ENCODE assay signal across 8 cellular contexts in genomic region chr1:116910379-116911165, GRCh38. TPM values are rescaled to one million over a fixed set of nuclear protein-coding genes. Genes with fewer than 3 reads are reported as not detected.
DNase-seq lines count a peak whose midpoint lies in the region; ATAC-seq and TF ChIP-seq lines count a peak whose summit lies in the region.

No MANE protein-coding gene starts in this region.

- ATAC-seq in Right ventricle myocardium superior (ENCODE audit: poor library complexity): peak; percentile 33

- H3K4me1 Mint-ChIP-seq in activated T-helper 2 cell treated with anti-CD3 and anti-CD28 coated beads, Interferon-gamma antibody, Interleukin-2, Interleukin-4, amounts not matched to agents 10 μg/mL and 5 μg/mL and 100 μg/mL, durations not matched to agents 14 hours and 24 hours and 36 hours (ENCODE audit: low read depth): peaks cover 3% of the 10 kb centered on the region

- H3K4me3 Mint-ChIP-seq in activated T-helper 2 cell treated with anti-CD3 and anti-CD28 coated beads, Interferon-gamma antibody, Interleukin-2, Interleukin-4, amounts not matched to agents 10 μg/mL and 5 μg/mL and 100 μg/mL, durations not matched to agents 14 hours and 24 hours and 36 hours (ENCODE audit: low read depth): no peak overlapping the region

- peak overlapping the region; percentile 5 for H3K27ac Mint-ChIP-seq in activated T-helper 2 cell treated with anti-CD3 and anti-CD28 coated beads, Interferon-gamma antibody, Interleukin-2, Interleukin-4, amounts not matched to agents 10 μg/mL and 5 μg/mL and 100 μg/mL, durations not matched to agents 14 hours and 24 hours and 36 hours

- DNase-seq in ELF-1 (ENCODE audit: low read depth, low spot score) (peak; percentile 50), NCI-H2171 (lab: John Stamatoyannopoulos, UW) (peak; percentile 23), Right ventricle myocardium superior (peak; percentile 58), retinal pigment epithelial cell (ENCODE audit: low read depth) (no peak), NCI-H128 (lab: John Stamatoyannopoulos, UW; ENCODE audit: unreplicated experiment) (no peak), RPMI8226 (no peak), A172 (ENCODE audit: low spot score) (no peak)
- DNase-seq in activated T-helper 2 cell treated with anti-CD3 and anti-CD28 coated beads, Interferon-gamma antibody, Interleukin-2, Interleukin-4, amounts not matched to agents 10 μg/mL and 5 μg/mL and 100 μg/mL, durations not matched to agents 14 hours and 24 hours and 36 hours (ENCODE audit: low spot score): peak; percentile 14

- peak overlapping the region; percentile 64 for H3K4me3 ChIP-seq in retinal pigment epithelial cell (ENCODE audit: low read length)

- intact Hi-C loops in activated T-helper 2 cell treated with anti-CD3 and anti-CD28 coated beads, Interferon-gamma antibody, Interleukin-2, Interleukin-4, amounts not matched to agents 10 μg/mL and 5 μg/mL and 100 μg/mL, durations not matched to agents 14 hours and 24 hours and 36 hours (cut with micrococcal nuclease): no loop called here
- intact Hi-C loops in Right ventricle myocardium superior (cut with DNase I): loop anchor here (5.0 kb wide), 1 partner anchor 37 kb away; no protein-coding TSS in a partner anchor

- no peak for TF ChIP-seq CTCF in retinal pigment epithelial cell (conservative IDR thresholded peaks at IDR 0.05; ENCODE audit: low read depth, low read length)

- H3K9me3 Mint-ChIP-seq in activated T-helper 2 cell treated with anti-CD3 and anti-CD28 coated beads, Interferon-gamma antibody, Interleukin-2, Interleukin-4, amounts not matched to agents 10 μg/mL and 5 μg/mL and 100 μg/mL, durations not matched to agents 14 hours and 24 hours and 36 hours: no peaks in the 10 kb centered on the region

- H3K36me3 Mint-ChIP-seq in activated T-helper 2 cell treated with anti-CD3 and anti-CD28 coated beads, Interferon-gamma antibody, Interleukin-2, Interleukin-4, amounts not matched to agents 10 μg/mL and 5 μg/mL and 100 μg/mL, durations not matched to agents 14 hours and 24 hours and 36 hours (ENCODE audit: low read depth): no peaks in the 10 kb centered on the region

- peaks cover 8% of the 10 kb centered on the region for H3K27me3 Mint-ChIP-seq in activated T-helper 2 cell treated with anti-CD3 and anti-CD28 coated beads, Interferon-gamma antibody, Interleukin-2, Interleukin-4, amounts not matched to agents 10 μg/mL and 5 μg/mL and 100 μg/mL, durations not matched to agents 14 hours and 24 hours and 36 hours (ENCODE audit: low read depth)

RNA-seq across cellular contexts. Expression of gene PTGFRN, which starts 0.9 kb away (rescaled TPM):
- total RNA-seq in activated T-helper 2 cell treated with anti-CD3 and anti-CD28 coated beads, Interferon-gamma antibody, Interleukin-2, Interleukin-4, amounts not matched to agents 10 μg/mL and 5 μg/mL and 100 μg/mL, durations not matched to agents 14 hours and 24 hours and 36 hours: 19.1 and 23.2 TPM in 2 replicates
- total RNA-seq in Right ventricle myocardium superior: 81.5 TPM
- total RNA-seq in A172 (2014; rRNA removed; shearing (Covaris generic)): 44.5 and 55.4 TPM in 2 replicates

Comparison
In these comparisons a context has a peak if more than half of its experiments do, and no peak if none do; other contexts are left out.
1. DNase-seq: peak in ELF-1 (single experiment), NCI-H2171 (single experiment), activated T-helper 2 cell treated with anti-CD3 and anti-CD28 coated beads, Interferon-gamma antibody, Interleukin-2, Interleukin-4, amounts not matched to agents 10 μg/mL and 5 μg/mL and 100 μg/mL, durations not matched to agents 14 hours and 24 hours and 36 hours (single experiment) and Right ventricle myocardium superior (single experiment); none in retinal pigment epithelial cell (single experiment), NCI-H128 (single experiment), RPMI8226 (single experiment) and A172 (single experiment).